8 cellular contexts compared by ENCODE assay signal in the genomic region with DNA sequence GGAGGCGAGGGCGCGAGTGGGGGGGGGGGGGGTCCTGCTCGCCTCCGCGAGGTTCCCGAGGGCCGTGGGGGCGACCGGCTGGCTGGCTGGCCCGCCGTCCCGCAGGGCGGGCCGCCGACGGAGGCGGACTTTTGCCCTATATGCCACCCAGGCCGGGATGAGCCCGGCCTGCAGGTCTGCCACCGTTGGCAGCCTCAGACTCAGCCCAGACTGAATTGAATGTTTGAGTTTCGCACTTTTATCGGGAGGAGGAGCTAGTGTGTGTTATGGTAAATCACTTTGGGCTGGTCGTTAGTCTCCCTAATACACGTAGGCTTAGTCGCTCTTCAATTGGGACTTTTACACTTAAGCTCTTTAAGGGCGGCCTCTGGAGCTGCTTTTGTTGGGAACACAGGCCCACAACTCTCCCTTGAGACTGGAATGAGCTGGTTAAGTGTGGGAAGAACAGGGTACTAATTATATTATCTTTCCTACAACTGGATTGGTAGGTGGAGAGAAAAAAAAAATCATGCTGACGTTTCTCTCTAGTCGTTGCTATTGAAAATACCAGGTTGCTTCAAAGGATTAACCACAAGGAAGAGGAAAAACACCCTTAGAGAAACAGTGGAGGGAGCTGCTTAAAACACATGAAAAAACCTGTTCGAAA. TPM values are rescaled to one million over a fixed set of nuclear protein-coding genes. Genes with fewer than 3 reads are reported as not detected.
A peak's percentile ranks its signal among the peaks of the same experiment; 100 is the strongest.
DNase-seq lines count a peak whose midpoint lies in the region; ATAC-seq and TF ChIP-seq lines count a peak whose summit lies in the region.

No MANE protein-coding gene starts in this region.

- CTCF ChIA-PET in activated CD4-positive, alpha-beta memory T cell treated with anti-CD3 and anti-CD28 coated beads, Interleukin-2, amount 10 ng/mL, durations not matched to agents 7 days and 5 days (lab: Charles Lee) = interaction anchor here (0.7 to 4.6 kb wide), 15 partner anchors 9 to 482 kb away, joined by 3 to 29 read pairs (median 5); no protein-coding TSS in a partner anchor

- peak; percentile 91 for DNase-seq in Caki2 (ENCODE audit: low read depth)
- peak; percentile 85 for DNase-seq in NCI-H510A (lab: John Stamatoyannopoulos, UW)
- peak; percentile 77 for DNase-seq in activated CD4-positive, alpha-beta memory T cell treated with anti-CD3 and anti-CD28 coated beads, Interleukin-2, amount 10 ng/mL, durations not matched to agents 7 days and 5 days
- peak; percentile 92 for DNase-seq in fibroblast of pulmonary artery (ENCODE audit: low read depth)
- DNase-seq in neural progenitor cell (ENCODE audit: low spot score) = peak; percentile 92
- DNase-seq in T1000 (lab: John Stamatoyannopoulos, UW) = no peak

- no peak overlapping the region for H2AFZ ChIP-seq in neural progenitor cell (replicated peaks)

- H3K27me3 ChIP-seq in neural progenitor cell = no peaks in the 10 kb centered on the region

- H3K4me2 ChIP-seq in neural progenitor cell = peak overlapping the region; percentile 95

- peak overlapping the region; percentile 82 for H3K4me3 Mint-ChIP-seq in activated CD4-positive, alpha-beta memory T cell treated with anti-CD3 and anti-CD28 coated beads, Interleukin-2, amount 10 ng/mL, durations not matched to agents 7 days and 5 days
- H3K4me3 Mint-ChIP-seq in neural progenitor cell = peak overlapping the region; percentile 85

- H3K27ac ChIP-seq in neural progenitor cell = peak overlapping the region; percentile 92

- H3K4me3 ChIP-seq in fibroblast of pulmonary artery (replicated peaks; ENCODE audit: low read depth, low read length) = peak overlapping the region; percentile 15
- peak overlapping the region; percentile 53 for H3K4me3 ChIP-seq in neural progenitor cell

- H3K36me3 ChIP-seq in neural progenitor cell = no peaks in the 10 kb centered on the region

- H3F3A ChIP-seq in neural progenitor cell (ENCODE audit: low read depth) = peaks cover 38% of the 10 kb centered on the region

- H3K9ac ChIP-seq in neural progenitor cell = no peak overlapping the region

- H3K4me1 Mint-ChIP-seq in activated CD4-positive, alpha-beta memory T cell treated with anti-CD3 and anti-CD28 coated beads, Interleukin-2, amount 10 ng/mL, durations not matched to agents 7 days and 5 days = peaks cover 38% of the 10 kb centered on the region
- H3K4me1 Mint-ChIP-seq in neural progenitor cell = peaks cover 57% of the 10 kb centered on the region

- no peaks in the 10 kb centered on the region for H3K9me3 ChIP-seq in neural progenitor cell (ENCODE audit: low read depth)

- H3K27me3 Mint-ChIP-seq in activated CD4-positive, alpha-beta memory T cell treated with anti-CD3 and anti-CD28 coated beads, Interleukin-2, amount 10 ng/mL, durations not matched to agents 7 days and 5 days = no peaks in the 10 kb centered on the region
- H3K27me3 Mint-ChIP-seq in neural progenitor cell (ENCODE audit: insufficient read depth, low read depth) = peaks cover 10% of the 10 kb centered on the region

- H3K4me1 ChIP-seq in neural progenitor cell = peaks cover 37% of the 10 kb centered on the region

- H3K36me3 Mint-ChIP-seq in activated CD4-positive, alpha-beta memory T cell treated with anti-CD3 and anti-CD28 coated beads, Interleukin-2, amount 10 ng/mL, durations not matched to agents 7 days and 5 days (ENCODE audit: low read depth) = peaks cover 24% of the 10 kb centered on the region
- H3K36me3 Mint-ChIP-seq in neural progenitor cell = peaks cover 19% of the 10 kb centered on the region

- POLR2A ChIA-PET in activated CD4-positive, alpha-beta memory T cell treated with anti-CD3 and anti-CD28 coated beads, Interleukin-2, amount 10 ng/mL, durations not matched to agents 7 days and 5 days (lab: Charles Lee) = interaction anchor here (0.6 to 7.0 kb wide), 41 partner anchors 7 to 717 kb away, joined by 3 to 180 read pairs (median 6); a partner anchor contains a TSS

- peaks cover 25% of the 10 kb centered on the region for H4K20me1 ChIP-seq in neural progenitor cell (ENCODE audit: low read depth)

- H3K9me3 Mint-ChIP-seq in activated CD4-positive, alpha-beta memory T cell treated with anti-CD3 and anti-CD28 coated beads, Interleukin-2, amount 10 ng/mL, durations not matched to agents 7 days and 5 days = no peaks in the 10 kb centered on the region
- H3K9me3 Mint-ChIP-seq in neural progenitor cell = peaks cover 3% of the 10 kb centered on the region

- TF ChIP-seq CTCF in fibroblast of pulmonary artery (IDR thresholded peaks at IDR 0.05; ENCODE audit: low read length, missing control alignments) (peak; percentile 5), neural progenitor cell (IDR thresholded peaks at IDR 0.05) (no peak)

- peaks cover 31% of the 10 kb centered on the region for H3K79me2 ChIP-seq in neural progenitor cell (ENCODE audit: low read depth)

- in situ Hi-C loops in Caki2 (cut with HindIII; ENCODE audit: low pct_unique_long_range_greater_than_20kb, low sequenced_read_pairs) = loop anchor here (10.0 to 25.0 kb wide), 3 partner anchors 84 to 451 kb away; no protein-coding TSS in a partner anchor

- H3K27ac Mint-ChIP-seq in activated CD4-positive, alpha-beta memory T cell treated with anti-CD3 and anti-CD28 coated beads, Interleukin-2, amount 10 ng/mL, durations not matched to agents 7 days and 5 days = peak overlapping the region; percentile 100
- H3K27ac Mint-ChIP-seq in neural progenitor cell = peak overlapping the region; percentile 98

- ATAC-seq in GM19351 (IDR thresholded peaks at IDR 0.05; ENCODE audit: unreplicated experiment) (peak; percentile 24), HG03457 (IDR thresholded peaks at IDR 0.05; ENCODE audit: unreplicated experiment) (peak; percentile 4)

RNA-seq across cellular contexts. Expression of a gene that starts 1.3 kb away (rescaled TPM):
- 40.0 and 43.2 TPM in 2 replicates for total RNA-seq in Caki2 (2014; rRNA removed; shearing (Covaris generic); ENCODE audit: low replicate concordance)
- 100 to 1,000 TPM; 117 to 125 TPM for total RNA-seq in activated CD4-positive, alpha-beta memory T cell treated with anti-CD3 and anti-CD28 coated beads, Interleukin-2, amount 10 ng/mL, durations not matched to agents 7 days and 5 days
- 21.2 and 22.9 TPM in 2 replicates for total RNA-seq in neural progenitor cell (ENCODE audit: low replicate concordance)
